In the genomic region with DNA sequence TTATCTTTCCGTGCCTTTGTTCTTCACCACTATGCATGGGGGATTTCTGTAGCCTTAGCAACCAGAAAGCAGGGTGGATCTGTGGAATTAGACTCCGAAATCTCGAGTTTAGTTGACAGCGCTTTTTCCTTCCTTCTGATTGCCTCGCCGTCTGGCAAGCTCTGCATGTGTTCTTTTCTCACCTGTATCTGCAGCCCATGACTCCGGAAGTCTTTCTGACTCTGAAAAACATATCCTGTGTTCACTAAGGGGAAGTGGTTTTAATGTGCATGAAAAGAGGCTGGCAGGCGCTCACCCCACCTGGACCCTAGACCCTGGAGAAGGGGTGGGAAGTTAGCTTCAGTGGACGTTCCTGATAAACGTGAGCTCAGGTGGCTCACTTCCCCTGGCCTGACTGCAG, we compare ENCODE assay signal across 16 cellular contexts.
DNase-seq lines count a peak whose midpoint lies in the region; ATAC-seq and TF ChIP-seq lines count a peak whose summit lies in the region.
"Had no signal": no experiment of that assay in that cellular context is flagged by ENCODE, and none has a peak within 500 bp of the region (broad histone marks: within the 10 kb centered on the region; RNA-seq: fewer than 3 reads in every experiment).

No MANE protein-coding gene starts in this region.

- peak; percentile 45 to 79 (median 51) for ATAC-seq in natural killer cell
- ATAC-seq: activated CD4-positive, CD25-positive, alpha-beta regulatory T cell treated with anti-CD3 and anti-CD28 coated beads, Interleukin-2, amount 50 U/mL, for 24 hours; left colon; Panc1 had no signal

- POLR2A ChIA-PET in activated CD4-positive, alpha-beta T cell treated with anti-CD3 and anti-CD28 coated beads, Interleukin-2, amount 10 ng/mL, durations not matched to agents 7 days and 5 days (lab: Charles Lee), result interaction anchor here (0.6 kb wide), 1 partner anchor 18 kb away, joined by 3 read pairs; no protein-coding TSS in a partner anchor

- no peaks in the 10 kb centered on the region for H3K9me3 ChIP-seq in WERI-Rb-1 (ENCODE audit: severe bottlenecking)
- H3K9me3 ChIP-seq: HAP-1 had no signal

- no peak overlapping the region for H3K4me3 ChIP-seq in WERI-Rb-1 (ENCODE audit: low read depth, low read length)
- H3K4me3 ChIP-seq: HAP-1 had no signal

- H3K27ac Mint-ChIP-seq in activated CD4-positive, alpha-beta T cell treated with anti-CD3 and anti-CD28 coated beads, Interleukin-2, amount 10 ng/mL, durations not matched to agents 7 days and 5 days, result peak overlapping the region; percentile 91
- peak overlapping the region; percentile 86 for H3K27ac Mint-ChIP-seq in activated naive CD8-positive, alpha-beta T cell treated with anti-CD3 and anti-CD28 coated beads for 36 hours
- peak overlapping the region; percentile 76 to 78 for H3K27ac Mint-ChIP-seq in natural killer cell

- CTCF ChIA-PET in activated CD4-positive, alpha-beta T cell treated with anti-CD3 and anti-CD28 coated beads, Interleukin-2, amount 10 ng/mL, durations not matched to agents 7 days and 5 days (lab: Charles Lee), result interaction anchor here (0.9 to 1.3 kb wide), 3 partner anchors 8 to 15 kb away, joined by 3 read pairs; no protein-coding TSS in a partner anchor

- H3K4me3 Mint-ChIP-seq in activated CD4-positive, alpha-beta T cell treated with anti-CD3 and anti-CD28 coated beads, Interleukin-2, amount 10 ng/mL, durations not matched to agents 7 days and 5 days, result no peak overlapping the region
- peak overlapping the region; percentile 38 for H3K4me3 Mint-ChIP-seq in activated naive CD8-positive, alpha-beta T cell treated with anti-CD3 and anti-CD28 coated beads for 36 hours
- H3K4me3 Mint-ChIP-seq in natural killer cell, result peak overlapping the region; percentile 6

- no peak overlapping the region for H3K27ac ChIP-seq in WERI-Rb-1

- H3K27me3 Mint-ChIP-seq in activated CD4-positive, alpha-beta T cell treated with anti-CD3 and anti-CD28 coated beads, Interleukin-2, amount 10 ng/mL, durations not matched to agents 7 days and 5 days, result no peaks in the 10 kb centered on the region
- H3K27me3 Mint-ChIP-seq in activated naive CD8-positive, alpha-beta T cell treated with anti-CD3 and anti-CD28 coated beads for 36 hours, result no peaks in the 10 kb centered on the region
- no peaks in the 10 kb centered on the region for H3K27me3 Mint-ChIP-seq in natural killer cell (ENCODE audit: low read depth in 2 of 2)

- H3K9me3 Mint-ChIP-seq in activated CD4-positive, alpha-beta T cell treated with anti-CD3 and anti-CD28 coated beads, Interleukin-2, amount 10 ng/mL, durations not matched to agents 7 days and 5 days, result peaks cover 32% of the 10 kb centered on the region
- H3K9me3 Mint-ChIP-seq in activated naive CD8-positive, alpha-beta T cell treated with anti-CD3 and anti-CD28 coated beads for 36 hours, result peaks cover 11% of the 10 kb centered on the region
- H3K9me3 Mint-ChIP-seq in natural killer cell, result peaks cover 9% of the 10 kb centered on the region in 2 donors

- H3K27me3 ChIP-seq in WERI-Rb-1 (ENCODE audit: insufficient read depth, low read depth, severe bottlenecking), result no peaks in the 10 kb centered on the region

- H3K36me3 Mint-ChIP-seq in activated CD4-positive, alpha-beta T cell treated with anti-CD3 and anti-CD28 coated beads, Interleukin-2, amount 10 ng/mL, durations not matched to agents 7 days and 5 days (ENCODE audit: low read depth), result peaks cover 66% of the 10 kb centered on the region
- H3K36me3 Mint-ChIP-seq in activated naive CD8-positive, alpha-beta T cell treated with anti-CD3 and anti-CD28 coated beads for 36 hours, result peaks cover 34% of the 10 kb centered on the region
- no peaks in the 10 kb centered on the region for H3K36me3 Mint-ChIP-seq in natural killer cell

- peaks cover 70% of the 10 kb centered on the region for H3K4me1 Mint-ChIP-seq in activated CD4-positive, alpha-beta T cell treated with anti-CD3 and anti-CD28 coated beads, Interleukin-2, amount 10 ng/mL, durations not matched to agents 7 days and 5 days
- H3K4me1 Mint-ChIP-seq in activated naive CD8-positive, alpha-beta T cell treated with anti-CD3 and anti-CD28 coated beads for 36 hours, result peaks cover 44% of the 10 kb centered on the region
- H3K4me1 Mint-ChIP-seq in natural killer cell, result peaks cover 69 to 76% of the 10 kb centered on the region in 2 donors

- peak; percentile 53 for DNase-seq in activated CD4-positive, alpha-beta T cell treated with anti-CD3 and anti-CD28 coated beads, Interleukin-2, amount 10 ng/mL, durations not matched to agents 7 days and 5 days
- DNase-seq in activated CD4-positive, alpha-beta T cell treated with anti-CD3 and anti-CD28 coated beads, Interleukin-2, amount 50 U/mL, for 4 hours, result no peak
- DNase-seq in KBM-7, result peak; percentile 45
- DNase-seq in activated naive CD8-positive, alpha-beta T cell treated with anti-CD3 and anti-CD28 coated beads for 36 hours, result no peak
- DNase-seq in natural killer cell, result no peak
- no peak for DNase-seq in DMS 273 (lab: John Stamatoyannopoulos, UW; ENCODE audit: unreplicated experiment)
- no peak for DNase-seq in inferior parietal cortex (ENCODE audit: extremely low spot score)
- DNase-seq in WERI-Rb-1, result no peak
- DNase-seq: DMS 273 treated with DMSO at 0.1 percent for 48 hours; Kasumi-1; left colon; NCI-H524; stimulated activated CD4-positive, alpha-beta T cell treated with anti-CD3 and anti-CD28 coated beads, Interleukin-1b, Interleukin-23, amount 100 ng/mL, for 48 hours had no signal

- H3K36me3 ChIP-seq in WERI-Rb-1, result peaks cover 6% of the 10 kb centered on the region
- H3K36me3 ChIP-seq: HAP-1 had no signal

- intact Hi-C loops in natural killer cell (cut with micrococcal nuclease), result no loop called here

- in situ Hi-C loops in KBM-7 (cut with MboI; ENCODE audit: low pct_unique_long_range_greater_than_20kb, low sequenced_read_pairs), result no loop called here

- TF ChIP-seq CTCF in natural killer cell (IDR thresholded peaks at IDR 0.05), result no peak
- TF ChIP-seq CTCF in WERI-Rb-1 (IDR thresholded peaks at IDR 0.05; ENCODE audit: low read depth, low read length), result no peak

Comparison
In these comparisons a context has a peak if more than half of its experiments do, and no peak if none do; other contexts are left out.
1. DNase-seq: peak in activated CD4-positive, alpha-beta T cell treated with anti-CD3 and anti-CD28 coated beads, Interleukin-2, amount 10 ng/mL, durations not matched to agents 7 days and 5 days (single experiment) and KBM-7 (single experiment); none in activated CD4-positive, alpha-beta T cell treated with anti-CD3 and anti-CD28 coated beads, Interleukin-2, amount 50 U/mL, for 4 hours (0 of 2), activated naive CD8-positive, alpha-beta T cell treated with anti-CD3 and anti-CD28 coated beads for 36 hours (single experiment), natural killer cell (single experiment), DMS 273 (single experiment), inferior parietal cortex (single experiment) and WERI-Rb-1 (single experiment).
2. Peak in every context shown above with its lines, with median percentiles within 50 percentile points of each other: H3K27ac Mint-ChIP-seq.